ENCODE assay signal across 9 cellular contexts in genomic region chr5:159206368-159206767, GRCh38. TPM values are rescaled to one million over a fixed set of nuclear protein-coding genes. Genes with fewer than 3 reads are reported as not detected.
A peak's percentile ranks its signal among the peaks of the same experiment; 100 is the strongest.
DNase-seq lines count a peak whose midpoint lies in the region; ATAC-seq and TF ChIP-seq lines count a peak whose summit lies in the region.
"Had no signal": no experiment of that assay in that cellular context is flagged by ENCODE, and none has a peak within 500 bp of the region (broad histone marks: within the 10 kb centered on the region; RNA-seq: fewer than 3 reads in every experiment).

No MANE protein-coding gene starts in this region.

- no peak for DNase-seq in PC-9
- DNase-seq in effector memory CD8-positive, alpha-beta T cell: no peak
- no peak for DNase-seq in osteocyte (ENCODE audit: extremely low spot score, unreplicated experiment)
- no peak for DNase-seq in mucosa of gallbladder (ENCODE audit: low spot score)
- DNase-seq in NCI-H1694 (lab: John Stamatoyannopoulos, UW): no peak
- no peak for DNase-seq in activated gamma-delta T cell treated with Interleukin-2 at 50 U/mL for 16 hours
- no peak for DNase-seq in NCI-H2029 (lab: John Stamatoyannopoulos, UW)
- DNase-seq: NCI-H2029 treated with DMSO at 0.1 percent for 48 hours had no signal

- intact Hi-C loops in PC-9 (cut with micrococcal nuclease; ENCODE audit: unreplicated experiment): loop anchor here (5.0 kb wide), 1 partner anchor 44 kb away; no protein-coding TSS in a partner anchor

- H3K36me3 ChIP-seq in DOHH2 (ENCODE audit: control insufficient read depth, low read length) (peaks cover 52% of the 10 kb centered on the region), PC-9 (ENCODE audit: low read depth) (peaks cover 12% of the 10 kb centered on the region)

- no peak overlapping the region for H2AFZ ChIP-seq in PC-9

- no peaks in the 10 kb centered on the region for H3K9me3 Mint-ChIP-seq in effector memory CD8-positive, alpha-beta T cell
- H3K9me3 Mint-ChIP-seq in osteocyte (ENCODE audit: unreplicated experiment): no peaks in the 10 kb centered on the region

- no peak overlapping the region for H3K27ac ChIP-seq in DOHH2 (ENCODE audit: low read depth, low read length)
- H3K27ac ChIP-seq in PC-9: peak overlapping the region; percentile 86

- H3K36me3 Mint-ChIP-seq in effector memory CD8-positive, alpha-beta T cell (ENCODE audit: insufficient read depth): peaks cover 47% of the 10 kb centered on the region
- H3K36me3 Mint-ChIP-seq in osteocyte (ENCODE audit: unreplicated experiment): peaks cover 4% of the 10 kb centered on the region

- peak overlapping the region; percentile 99 for H3K4me3 Mint-ChIP-seq in effector memory CD8-positive, alpha-beta T cell
- H3K4me3 Mint-ChIP-seq in osteocyte (ENCODE audit: unreplicated experiment): peak overlapping the region; percentile 95

- POLR2A ChIA-PET in PC-9 (lab: Charles Lee; ENCODE audit: unreplicated experiment): no interaction called here

- H3K27me3 Mint-ChIP-seq in effector memory CD8-positive, alpha-beta T cell: no peaks in the 10 kb centered on the region
- H3K27me3 Mint-ChIP-seq in osteocyte (ENCODE audit: unreplicated experiment): no peaks in the 10 kb centered on the region

- H3K4me3 ChIP-seq in DOHH2 (ENCODE audit: low read length) (peak overlapping the region; percentile 82), PC-9 (peak overlapping the region; percentile 73)

- CTCF ChIA-PET in PC-9 (lab: Charles Lee): no interaction called here

- H3K9me3 ChIP-seq in DOHH2 (ENCODE audit: control insufficient read depth, insufficient read depth, low read length): no peaks in the 10 kb centered on the region
- no peaks in the 10 kb centered on the region for H3K9me3 ChIP-seq in PC-9 (ENCODE audit: insufficient read depth, low read depth)

- H3K4me2 ChIP-seq in DOHH2 (ENCODE audit: low read length) (peak overlapping the region; percentile 75), PC-9 (peak overlapping the region; percentile 88)

- peaks cover 49 to 65% of the 10 kb centered on the region in 2 donors for H3K4me1 Mint-ChIP-seq in effector memory CD8-positive, alpha-beta T cell (ENCODE audit: low read depth in 2 of 2)
- H3K4me1 Mint-ChIP-seq in osteocyte (ENCODE audit: unreplicated experiment): peaks cover 56% of the 10 kb centered on the region

- H3K4me1 ChIP-seq in DOHH2 (ENCODE audit: control insufficient read depth, low read length): peaks cover 54% of the 10 kb centered on the region
- peaks cover 34% of the 10 kb centered on the region for H3K4me1 ChIP-seq in PC-9 (replicated peaks; ENCODE audit: insufficient read depth)

- peaks cover 82% of the 10 kb centered on the region for H3K79me2 ChIP-seq in DOHH2 (ENCODE audit: control insufficient read depth, low read length)
- peaks cover 74% of the 10 kb centered on the region for H3K79me2 ChIP-seq in PC-9 (ENCODE audit: low read depth)

- H3K9me2 ChIP-seq in DOHH2 (replicated peaks; ENCODE audit: control insufficient read depth, low read length) (no peaks in the 10 kb centered on the region), PC-9 (ENCODE audit: insufficient read depth) (no peaks in the 10 kb centered on the region)

- peak overlapping the region; percentile 96 to 97 for H3K27ac Mint-ChIP-seq in effector memory CD8-positive, alpha-beta T cell
- H3K27ac Mint-ChIP-seq in osteocyte (ENCODE audit: unreplicated experiment): peak overlapping the region; percentile 97

- BruUV-seq in PC-9 (replicated peaks; lab: Mats Ljungman, UMichigan): no TSS peak

- peaks cover 25% of the 10 kb centered on the region for H3F3A ChIP-seq in DOHH2 (ENCODE audit: control insufficient read depth, insufficient read depth)
- peaks cover 33% of the 10 kb centered on the region for H3F3A ChIP-seq in PC-9 (ENCODE audit: insufficient read depth, low read depth)

- TF ChIP-seq CTCF in DOHH2 (IDR thresholded peaks at IDR 0.05; ENCODE audit: low read depth, low read length, poor library complexity, severe bottlenecking) (no peak), PC-9 (conservative IDR thresholded peaks at IDR 0.05) (no peak), osteocyte (IDR thresholded peaks at IDR 0.05) (no peak)

- H3K27me3 ChIP-seq in DOHH2 (ENCODE audit: control insufficient read depth, low read length): no peaks in the 10 kb centered on the region
- H3K27me3 ChIP-seq in PC-9 (ENCODE audit: insufficient read depth, low read depth): no peaks in the 10 kb centered on the region

- no peak for ATAC-seq in effector memory CD8-positive, alpha-beta T cell (replicated peaks)

- H4K20me1 ChIP-seq in DOHH2 (ENCODE audit: control insufficient read depth, insufficient read depth, low read depth, low read length) (peaks cover 36% of the 10 kb centered on the region), PC-9 (ENCODE audit: insufficient read depth) (peaks cover 33% of the 10 kb centered on the region)

RNA-seq across cellular contexts. Expression of gene RNF145, which starts 3.0 kb away (rescaled TPM):
- total RNA-seq in PC-9 (2021) (48.2 and 54.5 TPM in 2 replicates), osteocyte (93.4 and 99.8 TPM in 2 replicates), mucosa of gallbladder (74.8 TPM)

RNA-seq across cellular contexts. Expression of gene UBLCP1, which starts 56.7 kb away (rescaled TPM):
- 22.1 and 27.8 TPM in 2 replicates for total RNA-seq in PC-9 (2021)
- total RNA-seq in osteocyte: 33.8 and 35.7 TPM in 2 replicates
- 18.7 TPM for total RNA-seq in mucosa of gallbladder
